In genomic region chr19:7522072-7522922, GRCh38 we compare ENCODE assay signal across 1 cellular context.
TF ChIP-seq lines count a peak whose summit lies in the region.

Gene MCOLN1 (plus strand): TSS chr19:7522624. CDS start chr19:7522751, 127 bp downstream.

TF ChIP-seq in K562, 482 proteins besides CTCF, POLR2A, EP300 and RAD21 (continued from another document and continues in another):
- no peak for TF ChIP-seq ZBTB5 (IDR thresholded peaks at IDR 0.05)
- 0 out of 2 replicates have a peak, but pooled peaks have one; percentile 32 for TF ChIP-seq LEF1 (IDR thresholded peaks at IDR 0.05)
- no peak; a peak in 1 of 4 replicates for TF ChIP-seq CSDE1 (IDR thresholded peaks at IDR 0.05)
- TF ChIP-seq NFE2 (IDR thresholded peaks at IDR 0.05; ENCODE audit: low read depth), result no peak
- no peak for TF ChIP-seq MLX (CRISPR knock-in tag; conservative IDR thresholded peaks at IDR 0.05)
- TF ChIP-seq CTBP1 (IDR thresholded peaks at IDR 0.05; ENCODE audit: borderline replicate concordance), result peak; percentile 91; the same call in 1 of the 2 replicates
- TF ChIP-seq PURB (CRISPR knock-in tag; IDR thresholded peaks at IDR 0.05; ENCODE audit: low read depth), result no peak
- TF ChIP-seq ZNF75A (CRISPR knock-in tag; IDR thresholded peaks at IDR 0.05), result no peak
- no peak for TF ChIP-seq HSF4 (CRISPR knock-in tag; IDR thresholded peaks at IDR 0.05; ENCODE audit: borderline replicate concordance)
- TF ChIP-seq SMARCB1 (IDR thresholded peaks at IDR 0.05; ENCODE audit: insufficient read length, low read depth), result no peak
- TF ChIP-seq ZNF121 (CRISPR knock-in tag; conservative IDR thresholded peaks at IDR 0.05), result no peak
- no peak for TF ChIP-seq TCF7 (IDR thresholded peaks at IDR 0.05; ENCODE audit: borderline replicate concordance)
- 0 out of 2 replicates have a peak, but pooled peaks have one; percentile 87 for TF ChIP-seq LARP7 (IDR thresholded peaks at IDR 0.05)
- no peak for TF ChIP-seq HIVEP1 (CRISPR knock-in tag; IDR thresholded peaks at IDR 0.05)
- TF ChIP-seq THAP12 (CRISPR knock-in tag; IDR thresholded peaks at IDR 0.05), result peak; percentile 7; the same call in 1 of the 2 replicates
- no peak for TF ChIP-seq ZNF668 (CRISPR knock-in tag; IDR thresholded peaks at IDR 0.05)
- peak; percentile 64 for TF ChIP-seq DPF2 (IDR thresholded peaks at IDR 0.05)
- no peak for TF ChIP-seq HINFP (tag; conservative IDR thresholded peaks at IDR 0.05; ENCODE audit: low read depth)
- no peak; the same call in 1 of the 2 replicates for TF ChIP-seq TRIM25 (IDR thresholded peaks at IDR 0.05; ENCODE audit: borderline replicate concordance)
- TF ChIP-seq ID3 (CRISPR knock-in tag; IDR thresholded peaks at IDR 0.05), result no peak
- 0 out of 2 replicates have a peak, but pooled peaks have one; percentile 59 for TF ChIP-seq ID3 (tag; IDR thresholded peaks at IDR 0.05)
- TF ChIP-seq USF1 (CRISPR knock-in tag; IDR thresholded peaks at IDR 0.05), result peak; percentile 100
- no peak for TF ChIP-seq NFATC3 (IDR thresholded peaks at IDR 0.05)
- peak; percentile 61; the same call in 1 of the 2 replicates for TF ChIP-seq KLF6 (CRISPR knock-in tag; IDR thresholded peaks at IDR 0.05; ENCODE audit: borderline replicate concordance)
- TF ChIP-seq TEAD2 (tag; IDR thresholded peaks at IDR 0.05), result no peak
- no peak for TF ChIP-seq RBM17 (IDR thresholded peaks at IDR 0.05; ENCODE audit: borderline replicate concordance, low read depth, low read length)
- TF ChIP-seq HMG20B (CRISPR knock-in tag; IDR thresholded peaks at IDR 0.05), result no peak
- peak; percentile 31 for TF ChIP-seq SETDB1 (IDR thresholded peaks at IDR 0.05; ENCODE audit: low read length)
- no peak for TF ChIP-seq CEBPB (tag; IDR thresholded peaks at IDR 0.05)
- TF ChIP-seq RAD51 (IDR thresholded peaks at IDR 0.05; ENCODE audit: borderline replicate concordance, low read depth), result peak; percentile 100
- TF ChIP-seq BRD4 (IDR thresholded peaks at IDR 0.05), result no peak
- TF ChIP-seq MAFG (tag; conservative IDR thresholded peaks at IDR 0.05), result no peak
- no peak for TF ChIP-seq NFYB (IDR thresholded peaks at IDR 0.05; ENCODE audit: extremely low read depth, insufficient read length)
- TF ChIP-seq CGGBP1 (CRISPR knock-in tag; IDR thresholded peaks at IDR 0.05), result no peak
- no peak for TF ChIP-seq MCM3 (IDR thresholded peaks at IDR 0.05)
- TF ChIP-seq SAP30 (IDR thresholded peaks at IDR 0.05; ENCODE audit: borderline replicate concordance, insufficient read depth, low read depth, low read length, poor library complexity, severe bottlenecking), result peak; percentile 98
- TF ChIP-seq CBFA2T3 (IDR thresholded peaks at IDR 0.05), result peak; percentile 19; the same call in 1 of the 2 replicates
- TF ChIP-seq CXXC5 (CRISPR knock-in tag; IDR thresholded peaks at IDR 0.05), result peak; percentile 82
- TF ChIP-seq KLF1 (tag; IDR thresholded peaks at IDR 0.05), result no peak
- TF ChIP-seq ZNF384 (IDR thresholded peaks at IDR 0.05; ENCODE audit: low read depth, low read length), result no peak; the same call in 1 of the 2 replicates
- TF ChIP-seq TCFL5 (CRISPR knock-in tag; conservative IDR thresholded peaks at IDR 0.05), result no peak
- TF ChIP-seq ARNT (IDR thresholded peaks at IDR 0.05), result no peak
- no peak for TF ChIP-seq RBM15 (IDR thresholded peaks at IDR 0.05; ENCODE audit: insufficient read depth, low read length)
- TF ChIP-seq ZNF592 (IDR thresholded peaks at IDR 0.05), result no peak
- TF ChIP-seq ZC3H11A (IDR thresholded peaks at IDR 0.05; ENCODE audit: low read depth, low read length), result no peak
- no peak for TF ChIP-seq ZNF253 (CRISPR knock-in tag; conservative IDR thresholded peaks at IDR 0.05)
- peak; percentile 73 for TF ChIP-seq RBBP5 (IDR thresholded peaks at IDR 0.05; ENCODE audit: borderline replicate concordance, insufficient read depth, low read length, poor library complexity, severe bottlenecking)
- no peak for TF ChIP-seq PRDM10 (IDR thresholded peaks at IDR 0.05; ENCODE audit: partially characterized antibody)
- 0 out of 2 replicates have a peak, but pooled peaks have one; percentile 56 for TF ChIP-seq ZNF583 (CRISPR knock-in tag; IDR thresholded peaks at IDR 0.05)
- no peak for TF ChIP-seq KAT8 (IDR thresholded peaks at IDR 0.05; ENCODE audit: low read depth)
- peak; percentile 98 for TF ChIP-seq SP1 (CRISPR knock-in tag; IDR thresholded peaks at IDR 0.05)
- TF ChIP-seq CREB1 (IDR thresholded peaks at IDR 0.05), result 0 out of 2 replicates have a peak, but pooled peaks have one; percentile 14
- TF ChIP-seq CREB1 (CRISPR knock-in tag; IDR thresholded peaks at IDR 0.05), result peak; percentile 82; the same call in 1 of the 2 replicates
- no peak for TF ChIP-seq POLR2AphosphoS5 (IDR thresholded peaks at IDR 0.05; ENCODE audit: control insufficient read depth, insufficient read depth, low read depth, low read length)
